ENCODE assay signal across 8 cellular contexts in genomic region chr6:148565931-148566663, GRCh38.
DNase-seq lines count a peak whose midpoint lies in the region; ATAC-seq lines count a peak whose summit lies in the region.

No MANE protein-coding gene starts in this region.

- peak; percentile 33 to 48 for DNase-seq in activated CD4-positive, alpha-beta T cell treated with anti-CD3 and anti-CD28 coated beads, Interleukin-2, amount 50 U/mL, for 48 hours
- DNase-seq in activated CD4-positive, alpha-beta T cell treated with anti-CD3 and anti-CD28 coated beads, Interleukin-2, amount 50 U/mL, for 1 hour: no peak
- DNase-seq in LoVo (ENCODE audit: low spot score): peak; percentile 12
- DNase-seq in dermis blood vessel endothelial cell: peak; percentile 93
- peak; percentile 88 for DNase-seq in pulmonary artery endothelial cell (ENCODE audit: low read depth, low spot score)
- no peak for DNase-seq in NCI-H2081 treated with DMSO at 0.1 percent for 48 hours (lab: John Stamatoyannopoulos, UW)
- DNase-seq in NCI-H774 (lab: John Stamatoyannopoulos, UW): no peak

- ATAC-seq in HG03354 (IDR thresholded peaks at IDR 0.05; ENCODE audit: poor library complexity, severe bottlenecking, unreplicated experiment): no peak

Comparison
In these comparisons a context has a peak if more than half of its experiments do, and no peak if none do; other contexts are left out.
1. DNase-seq: peak in activated CD4-positive, alpha-beta T cell treated with anti-CD3 and anti-CD28 coated beads, Interleukin-2, amount 50 U/mL, for 48 hours (2 of 2), LoVo (single experiment), dermis blood vessel endothelial cell (single experiment) and pulmonary artery endothelial cell (single experiment); none in activated CD4-positive, alpha-beta T cell treated with anti-CD3 and anti-CD28 coated beads, Interleukin-2, amount 50 U/mL, for 1 hour (single experiment), NCI-H2081 treated with DMSO at 0.1 percent for 48 hours (single experiment) and NCI-H774 (single experiment).